In the genomic region with DNA sequence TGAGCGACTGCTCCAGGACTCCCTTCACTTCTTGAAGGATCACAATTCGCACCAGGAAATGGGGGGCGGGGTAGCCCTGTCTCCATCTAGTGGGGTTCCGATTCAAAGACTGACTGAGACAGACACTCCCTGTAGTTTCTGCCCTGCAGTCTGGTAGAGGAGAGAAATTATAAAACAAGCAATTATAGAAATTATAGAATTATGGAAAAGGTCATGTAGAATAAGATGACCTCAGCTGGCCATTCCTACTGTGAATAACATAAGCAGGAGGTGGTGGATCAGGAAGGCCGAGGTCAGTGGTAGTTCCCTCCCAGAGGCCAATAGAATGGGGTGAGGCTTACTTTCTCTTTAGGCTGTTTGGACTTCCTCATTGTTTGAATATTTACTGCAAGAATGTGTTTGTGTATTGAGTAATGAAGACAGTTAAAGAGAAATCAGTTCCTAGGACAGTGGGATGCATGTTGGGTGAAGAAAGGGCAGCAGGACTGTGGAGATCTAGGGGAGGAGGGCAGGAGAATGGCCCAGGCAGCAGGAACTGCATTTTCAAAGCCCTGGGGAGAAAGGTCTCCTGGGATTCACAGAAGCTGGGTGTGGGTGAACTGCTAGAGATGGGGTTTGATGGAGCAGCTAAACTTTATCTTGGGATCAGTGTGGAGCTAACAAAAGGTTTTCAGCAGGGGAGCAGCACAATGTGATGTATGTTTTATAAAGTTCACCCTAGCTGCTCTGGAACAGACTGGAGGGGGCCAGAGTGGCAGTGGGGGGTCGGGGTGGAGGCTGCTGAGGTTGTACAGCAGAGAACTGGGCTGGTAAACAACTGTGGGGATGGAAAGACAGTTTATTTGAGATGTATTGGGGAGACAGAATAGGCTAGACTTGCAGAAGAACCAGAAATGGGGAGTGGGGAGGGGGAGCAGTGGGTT, we compare ENCODE assay signal across 9 cellular contexts. TPM values are rescaled to one million over a fixed set of nuclear protein-coding genes. Genes with fewer than 3 reads are reported as not detected.
DNase-seq lines count a peak whose midpoint lies in the region; ATAC-seq, FAIRE-seq and TF ChIP-seq lines count a peak whose summit lies in the region.
"Had no signal": no experiment of that assay in that cellular context is flagged by ENCODE, and none has a peak within 500 bp of the region (broad histone marks: within the 10 kb centered on the region; RNA-seq: fewer than 3 reads in every experiment).

No MANE protein-coding gene starts in this region.

- H3K4ac ChIP-seq in neuronal stem cell (ENCODE audit: low read length): no peak overlapping the region

- CTCF ChIA-PET in A549 (lab: Yijun Ruan, JAX): interaction anchor here (1.6 to 1.8 kb wide), 2 partner anchors 15 to 336 kb away, joined by 6 to 8 read pairs; no protein-coding TSS in a partner anchor

- no peak overlapping the region for H3K9ac ChIP-seq in neuronal stem cell (ENCODE audit: low read depth, low read length, poor library complexity)

- peaks cover 0 to 2% (median 0%) of the 10 kb centered on the region in 3 experiments for H3K27me3 ChIP-seq in neuronal stem cell (ENCODE audit: control insufficient read depth in 3 of 3, insufficient read depth in 3 of 3, low read depth in 1 of 3, low read length in 3 of 3)

- no peak overlapping the region for H2AK5ac ChIP-seq in neuronal stem cell (ENCODE audit: low read depth, low read length)

- TF ChIP-seq POLR2A in A549 (IDR thresholded peaks at IDR 0.05; ENCODE audit: low read length): no peak

- H3K9me3 ChIP-seq in A549 (peaks cover 27% of the 10 kb centered on the region), neuronal stem cell (replicated peaks in 1 of 2; ENCODE audit: control insufficient read depth in 2 of 2, insufficient read depth in 1 of 2, low read depth in 1 of 2, low read length in 2 of 2) (peaks cover 10 to 14% of the 10 kb centered on the region in 2 donors)

- H4K8ac ChIP-seq in neuronal stem cell (ENCODE audit: low read depth, low read length): no peak overlapping the region

- no peak overlapping the region for H3K14ac ChIP-seq in neuronal stem cell (ENCODE audit: low read length)

- peak overlapping the region; percentile 17 for H3K18ac ChIP-seq in neuronal stem cell (ENCODE audit: low read length)

- POLR2A ChIA-PET in A549 (lab: Yijun Ruan, JAX): interaction anchor here (0.7 to 3.1 kb wide), 4 partner anchors 78 to 259 kb away, joined by 3 to 14 read pairs (median 10); partner anchors contain the start of genes CBFA2T2, CHMP4B and RALY

- no peak overlapping the region for H2BK5ac ChIP-seq in neuronal stem cell (ENCODE audit: low read length)

- peak; percentile 71 to 94 for DNase-seq in A549 (ENCODE audit: low read depth in 1 of 2, low spot score in 1 of 2)
- DNase-seq in GM20000 (ENCODE audit: low spot score): peak; percentile 51
- peak; percentile 52 for DNase-seq in SKM-1 (lab: John Stamatoyannopoulos, UW; ENCODE audit: unreplicated experiment)
- no peak for DNase-seq in epithelial cell of prostate (ENCODE audit: low read depth, low spot score)
- DNase-seq in neuronal stem cell (ENCODE audit: low spot score): no peak
- DNase-seq: left cardiac atrium had no signal

- H3K36me3 ChIP-seq in neuronal stem cell (replicated peaks in 1 of 2; ENCODE audit: control insufficient read depth in 2 of 2, insufficient read depth in 2 of 2, low read length in 2 of 2): peaks cover 0 to 2% of the 10 kb centered on the region in 2 donors

- peak overlapping the region; percentile 57 for H2AFZ ChIP-seq in neuronal stem cell (ENCODE audit: low read length)

- H2BK12ac ChIP-seq in neuronal stem cell (ENCODE audit: low read length): no peak overlapping the region

- H3K4me3 ChIP-seq in A549 (peak overlapping the region; percentile 58), neuronal stem cell (ENCODE audit: low read length in 2 of 2) (no peak overlapping the region)

- H3K4me2 ChIP-seq in A549 (peak overlapping the region; percentile 97), neuronal stem cell (ENCODE audit: insufficient read depth, low read length, poor library complexity, severe bottlenecking) (no peak overlapping the region)

- H3K79me1 ChIP-seq in neuronal stem cell (ENCODE audit: low read depth, low read length): peaks cover 2% of the 10 kb centered on the region

- peak; percentile 9 to 29; a peak in 1 of 5 replicates for TF ChIP-seq EP300 in A549 (IDR thresholded peaks at IDR 0.05)

- WGBS in A549 (ENCODE audit: missing lambda C conversion rate): 9% methylated on average over 6 of the region's 6 CpGs
- no CpG with 5 or more reads among the region's 6 CpGs for WGBS in neuronal stem cell (ENCODE audit: extremely low coverage in 2 of 2, insufficient read length in 2 of 2, insufficient replicate concordance in 1 of 2), 2 donors

- H4K91ac ChIP-seq in neuronal stem cell (ENCODE audit: low read depth, low read length, poor library complexity): no peak overlapping the region

- H3K23ac ChIP-seq in neuronal stem cell (ENCODE audit: low read depth, low read length, poor library complexity): no peak overlapping the region

- H2BK15ac ChIP-seq in neuronal stem cell (ENCODE audit: low read length): no peak overlapping the region

- H3K4me1 ChIP-seq in A549 (peaks cover 28% of the 10 kb centered on the region), neuronal stem cell (ENCODE audit: control insufficient read depth in 2 of 2, insufficient read depth in 1 of 2, low read depth in 1 of 2, low read length in 2 of 2) (peaks cover 4 to 9% of the 10 kb centered on the region in 2 donors)

- H2BK120ac ChIP-seq in neuronal stem cell (ENCODE audit: low read depth, low read length): no peak overlapping the region

- TF ChIP-seq CTCF in A549 (IDR thresholded peaks at IDR 0.05) (no peak), GM20000 (IDR thresholded peaks at IDR 0.05; ENCODE audit: extremely low read depth, missing control alignments) (no peak)

- FAIRE-seq in A549 (lab: Jason Lieb, UNC): no peak

- peak in 1 of 2 experiments; percentile 1; a peak in 1 of 5 replicates for TF ChIP-seq RAD21 in A549 (conservative IDR thresholded peaks at IDR 0.05 in 1 of 2, IDR thresholded peaks at IDR 0.05 in 1 of 2)

- ATAC-seq in A549 (peak; percentile 77 to 87), HG02884 (IDR thresholded peaks at IDR 0.05; ENCODE audit: unreplicated experiment) (no peak), GM21723 (IDR thresholded peaks at IDR 0.05; ENCODE audit: unreplicated experiment) (no peak), HG02678 (IDR thresholded peaks at IDR 0.05; ENCODE audit: unreplicated experiment) (no peak)

- peak overlapping the region; percentile 98 for H3K27ac ChIP-seq in A549
- peak overlapping the region; percentile 86 for H3K27ac ChIP-seq in epithelial cell of prostate
- no peak overlapping the region for H3K27ac ChIP-seq in neuronal stem cell (replicated peaks; ENCODE audit: low read length)

TF ChIP-seq in A549, 52 proteins besides CTCF, POLR2A, EP300 and RAD21 (continues in another document):
- TF ChIP-seq CBX8 (IDR thresholded peaks at IDR 0.05) (no peak), HOXA7 (CRISPR knock-in tag; IDR thresholded peaks at IDR 0.05) (no peak), RARB (CRISPR knock-in tag; IDR thresholded peaks at IDR 0.05) (0 out of 2 replicates have a peak, but pooled peaks have one; percentile 14), SMC3 (IDR thresholded peaks at IDR 0.05) (peak; percentile 22; the same call in 1 of the 3 replicates), BCL3 (IDR thresholded peaks at IDR 0.05) (0 out of 3 replicates have a peak, but pooled peaks have one; percentile 59), POLR2AphosphoS2 (conservative IDR thresholded peaks at IDR 0.05; ENCODE audit: low read length) (no peak), FOSB (CRISPR knock-in tag; IDR thresholded peaks at IDR 0.05) (no peak)

RNA-seq across cellular contexts. Expression of gene ZNF341, which starts 2.1 kb away (rescaled TPM):
- polyA plus RNA-seq in A549 (2011; rRNA removed): 2.1 and 2.7 TPM in 2 replicates
- 5.8 and 6.1 TPM in 2 replicates for polyA plus RNA-seq in A549 (2012; cell fraction: cytosol; rRNA removed)
- polyA plus RNA-seq in A549 (2012; cell fraction: nucleus; rRNA removed): 18.1 and 21.9 TPM in 2 replicates
- 3.6 to 4.1 TPM (median 3.8 TPM) in 3 replicates for polyA plus RNA-seq in A549 (2017; fragmentation: RNase III; extraction: RNeasy Plus Mini Kit Qiagen cat#74134 plus additional on column Dnase treatment)
- 3.4 and 4.7 TPM in 2 replicates for polyA minus RNA-seq in A549 (2011; rRNA and poly(A)+ RNA removed)
- polyA plus RNA-seq in neuronal stem cell (2013, experiment 1 of 2): 1.6 TPM
- 1.6 TPM for polyA plus RNA-seq in neuronal stem cell (2013, experiment 2 of 2)

RNA-seq across cellular contexts. Expression of gene PXMP4, which starts 13.8 kb away (rescaled TPM):
- polyA plus RNA-seq in A549 (2011; rRNA removed) (6.6 and 7.3 TPM in 2 replicates), A549 (2017; fragmentation: RNase III; extraction: RNeasy Plus Mini Kit Qiagen cat#74134 plus additional on column Dnase treatment) (4.0 to 5.4 TPM (median 4.5 TPM) in 3 replicates)
- 8.5 and 8.8 TPM in 2 replicates for polyA plus RNA-seq in A549 (2012; cell fraction: cytosol; rRNA removed)
- 7.2 and 7.8 TPM in 2 replicates for polyA plus RNA-seq in A549 (2012; cell fraction: nucleus; rRNA removed)
- 10.1 and 10.8 TPM in 2 replicates for polyA minus RNA-seq in A549 (2011; rRNA and poly(A)+ RNA removed)
- 3.3 TPM for polyA plus RNA-seq in neuronal stem cell (2013, experiment 1 of 2)
- 3.1 TPM for polyA plus RNA-seq in neuronal stem cell (2013, experiment 2 of 2)

RNA-seq across cellular contexts. Expression of gene E2F1, which starts 47.7 kb away (rescaled TPM):
- 17.9 and 19.4 TPM in 2 replicates for polyA plus RNA-seq in A549 (2011; rRNA removed)
- 52.5 and 61.3 TPM in 2 replicates for polyA plus RNA-seq in A549 (2012; cell fraction: cytosol; rRNA removed)
- 122 and 133 TPM in 2 replicates for polyA plus RNA-seq in A549 (2012; cell fraction: nucleus; rRNA removed)
- 32.8 to 35.8 TPM (median 33.5 TPM) in 3 replicates for polyA plus RNA-seq in A549 (2017; fragmentation: RNase III; extraction: RNeasy Plus Mini Kit Qiagen cat#74134 plus additional on column Dnase treatment)
- 13.4 and 21.1 TPM in 2 replicates for polyA minus RNA-seq in A549 (2011; rRNA and poly(A)+ RNA removed)
- polyA plus RNA-seq in neuronal stem cell (2013, experiment 1 of 2): 20.5 TPM
- 19.9 TPM for polyA plus RNA-seq in neuronal stem cell (2013, experiment 2 of 2)

RNA-seq across cellular contexts. Expression of gene NECAB3, which starts 59.7 kb away (rescaled TPM):
- polyA plus RNA-seq in A549 (2011; rRNA removed) (9.3 and 10.7 TPM in 2 replicates), A549 (2017; fragmentation: RNase III; extraction: RNeasy Plus Mini Kit Qiagen cat#74134 plus additional on column Dnase treatment) (17.2 to 21.6 TPM (median 19.3 TPM) in 3 replicates)
- polyA plus RNA-seq in A549 (2012; cell fraction: cytosol; rRNA removed): 24.6 and 31.7 TPM in 2 replicates
- polyA plus RNA-seq in A549 (2012; cell fraction: nucleus; rRNA removed): 115 and 180 TPM in 2 replicates
- polyA minus RNA-seq in A549 (2011; rRNA and poly(A)+ RNA removed): 14.3 and 19.7 TPM in 2 replicates
- polyA plus RNA-seq in neuronal stem cell (2013, experiment 1 of 2): 12.9 TPM
- 13.4 TPM for polyA plus RNA-seq in neuronal stem cell (2013, experiment 2 of 2)

Comparison
In these comparisons a context has a peak if more than half of its experiments do, and no peak if none do; other contexts are left out.
1. ATAC-seq: peak in A549 (2 of 2); none in HG02884 (single experiment), GM21723 (single experiment) and HG02678 (single experiment).
2. DNase-seq: peak in A549 (2 of 2), GM20000 (single experiment) and SKM-1 (single experiment); none in epithelial cell of prostate (single experiment) and neuronal stem cell (single experiment).